8 cellular contexts compared by ENCODE assay signal in genomic region chr11:130314184-130314748, GRCh38.
DNase-seq lines count a peak whose midpoint lies in the region; ATAC-seq and TF ChIP-seq lines count a peak whose summit lies in the region.

No MANE protein-coding gene starts in this region.

- in situ Hi-C loops in T47D (cut with HindIII; ENCODE audit: low pct_unique_long_range_greater_than_20kb, low sequenced_read_pairs): no loop called here

- H3K4me1 ChIP-seq in KMS-11 (ENCODE audit: low read depth, poor library complexity, severe bottlenecking): peaks cover 25% of the 10 kb centered on the region

- peaks cover 23% of the 10 kb centered on the region; the same call in 1 of the 2 replicates for H3K79me2 ChIP-seq in KMS-11 (ENCODE audit: insufficient read depth, low read depth)

- no peaks in the 10 kb centered on the region for H3K27me3 ChIP-seq in KMS-11 (ENCODE audit: insufficient read depth, low read depth)

- CTCF ChIA-PET in GM10248 (lab: Yijun Ruan, JAX): no interaction called here

- H3K27ac ChIP-seq in KMS-11: peak overlapping the region; percentile 81

- no peak overlapping the region for H3K4me3 ChIP-seq in KMS-11 (IDR thresholded peaks at IDR 0.05; ENCODE audit: insufficient read depth, low read depth, low read length)

- no peaks in the 10 kb centered on the region for H3K36me3 ChIP-seq in KMS-11 (ENCODE audit: insufficient read depth)

- TF ChIP-seq CTCF in GM10248 (IDR thresholded peaks at IDR 0.05; ENCODE audit: control extremely low read depth, extremely low read depth, low read depth, missing control alignments) (no peak), KMS-11 (conservative IDR thresholded peaks at IDR 0.05; ENCODE audit: low read depth, low read length) (no peak)

- POLR2A ChIA-PET in GM10248 (lab: Yijun Ruan, JAX): interaction anchor here (0.6 kb wide), 1 partner anchor 13 kb away, joined by 4 read pairs; no protein-coding TSS in a partner anchor

- peak overlapping the region; percentile 26; the same call in 1 of the 2 replicates for H2AFZ ChIP-seq in KMS-11 (ENCODE audit: low read depth)

- peak; percentile 75 for DNase-seq in GM10248 (ENCODE audit: extremely low spot score)
- peak; percentile 82 for DNase-seq in UCSD-AML1 (lab: John Stamatoyannopoulos, UW; ENCODE audit: unreplicated experiment)
- peak; percentile 84 to 88 for DNase-seq in T47D (ENCODE audit: low read depth in 1 of 2, low spot score in 1 of 2)
- DNase-seq in iris pigment epithelial cell (ENCODE audit: low read depth): peak; percentile 38
- peak; percentile 26 to 54 (median 33) for DNase-seq in stimulated activated CD4-positive, alpha-beta T cell treated with anti-CD3 and anti-CD28 coated beads, Interleukin-12 subunit alpha, Interleukin-12 subunit beta, amount 100 ng/mL, for 48 hours (ENCODE audit: low read depth in 2 of 3, low spot score in 1 of 3)
- DNase-seq in dedifferentiated amniotic fluid mesenchymal stem cell (ENCODE audit: extremely low spot score): no peak

- no peaks in the 10 kb centered on the region for H4K20me1 ChIP-seq in KMS-11 (ENCODE audit: insufficient read depth)

- ATAC-seq in GM21737 (IDR thresholded peaks at IDR 0.05; ENCODE audit: unreplicated experiment): peak; percentile 52

- peak overlapping the region; percentile 83 for H3K9ac ChIP-seq in KMS-11

- H3K4me2 ChIP-seq in KMS-11: no peak overlapping the region; the same call in 1 of the 2 replicates
